ENCODE assay signal across 1 cellular context in genomic region chr16:6280055-6280454, GRCh38.
TF ChIP-seq lines count a peak whose summit lies in the region.

No MANE protein-coding gene starts in this region.

TF ChIP-seq in H1, 55 proteins besides CTCF, POLR2A, EP300 and RAD21 (continued from another document):
- TF ChIP-seq, protein P1, sequence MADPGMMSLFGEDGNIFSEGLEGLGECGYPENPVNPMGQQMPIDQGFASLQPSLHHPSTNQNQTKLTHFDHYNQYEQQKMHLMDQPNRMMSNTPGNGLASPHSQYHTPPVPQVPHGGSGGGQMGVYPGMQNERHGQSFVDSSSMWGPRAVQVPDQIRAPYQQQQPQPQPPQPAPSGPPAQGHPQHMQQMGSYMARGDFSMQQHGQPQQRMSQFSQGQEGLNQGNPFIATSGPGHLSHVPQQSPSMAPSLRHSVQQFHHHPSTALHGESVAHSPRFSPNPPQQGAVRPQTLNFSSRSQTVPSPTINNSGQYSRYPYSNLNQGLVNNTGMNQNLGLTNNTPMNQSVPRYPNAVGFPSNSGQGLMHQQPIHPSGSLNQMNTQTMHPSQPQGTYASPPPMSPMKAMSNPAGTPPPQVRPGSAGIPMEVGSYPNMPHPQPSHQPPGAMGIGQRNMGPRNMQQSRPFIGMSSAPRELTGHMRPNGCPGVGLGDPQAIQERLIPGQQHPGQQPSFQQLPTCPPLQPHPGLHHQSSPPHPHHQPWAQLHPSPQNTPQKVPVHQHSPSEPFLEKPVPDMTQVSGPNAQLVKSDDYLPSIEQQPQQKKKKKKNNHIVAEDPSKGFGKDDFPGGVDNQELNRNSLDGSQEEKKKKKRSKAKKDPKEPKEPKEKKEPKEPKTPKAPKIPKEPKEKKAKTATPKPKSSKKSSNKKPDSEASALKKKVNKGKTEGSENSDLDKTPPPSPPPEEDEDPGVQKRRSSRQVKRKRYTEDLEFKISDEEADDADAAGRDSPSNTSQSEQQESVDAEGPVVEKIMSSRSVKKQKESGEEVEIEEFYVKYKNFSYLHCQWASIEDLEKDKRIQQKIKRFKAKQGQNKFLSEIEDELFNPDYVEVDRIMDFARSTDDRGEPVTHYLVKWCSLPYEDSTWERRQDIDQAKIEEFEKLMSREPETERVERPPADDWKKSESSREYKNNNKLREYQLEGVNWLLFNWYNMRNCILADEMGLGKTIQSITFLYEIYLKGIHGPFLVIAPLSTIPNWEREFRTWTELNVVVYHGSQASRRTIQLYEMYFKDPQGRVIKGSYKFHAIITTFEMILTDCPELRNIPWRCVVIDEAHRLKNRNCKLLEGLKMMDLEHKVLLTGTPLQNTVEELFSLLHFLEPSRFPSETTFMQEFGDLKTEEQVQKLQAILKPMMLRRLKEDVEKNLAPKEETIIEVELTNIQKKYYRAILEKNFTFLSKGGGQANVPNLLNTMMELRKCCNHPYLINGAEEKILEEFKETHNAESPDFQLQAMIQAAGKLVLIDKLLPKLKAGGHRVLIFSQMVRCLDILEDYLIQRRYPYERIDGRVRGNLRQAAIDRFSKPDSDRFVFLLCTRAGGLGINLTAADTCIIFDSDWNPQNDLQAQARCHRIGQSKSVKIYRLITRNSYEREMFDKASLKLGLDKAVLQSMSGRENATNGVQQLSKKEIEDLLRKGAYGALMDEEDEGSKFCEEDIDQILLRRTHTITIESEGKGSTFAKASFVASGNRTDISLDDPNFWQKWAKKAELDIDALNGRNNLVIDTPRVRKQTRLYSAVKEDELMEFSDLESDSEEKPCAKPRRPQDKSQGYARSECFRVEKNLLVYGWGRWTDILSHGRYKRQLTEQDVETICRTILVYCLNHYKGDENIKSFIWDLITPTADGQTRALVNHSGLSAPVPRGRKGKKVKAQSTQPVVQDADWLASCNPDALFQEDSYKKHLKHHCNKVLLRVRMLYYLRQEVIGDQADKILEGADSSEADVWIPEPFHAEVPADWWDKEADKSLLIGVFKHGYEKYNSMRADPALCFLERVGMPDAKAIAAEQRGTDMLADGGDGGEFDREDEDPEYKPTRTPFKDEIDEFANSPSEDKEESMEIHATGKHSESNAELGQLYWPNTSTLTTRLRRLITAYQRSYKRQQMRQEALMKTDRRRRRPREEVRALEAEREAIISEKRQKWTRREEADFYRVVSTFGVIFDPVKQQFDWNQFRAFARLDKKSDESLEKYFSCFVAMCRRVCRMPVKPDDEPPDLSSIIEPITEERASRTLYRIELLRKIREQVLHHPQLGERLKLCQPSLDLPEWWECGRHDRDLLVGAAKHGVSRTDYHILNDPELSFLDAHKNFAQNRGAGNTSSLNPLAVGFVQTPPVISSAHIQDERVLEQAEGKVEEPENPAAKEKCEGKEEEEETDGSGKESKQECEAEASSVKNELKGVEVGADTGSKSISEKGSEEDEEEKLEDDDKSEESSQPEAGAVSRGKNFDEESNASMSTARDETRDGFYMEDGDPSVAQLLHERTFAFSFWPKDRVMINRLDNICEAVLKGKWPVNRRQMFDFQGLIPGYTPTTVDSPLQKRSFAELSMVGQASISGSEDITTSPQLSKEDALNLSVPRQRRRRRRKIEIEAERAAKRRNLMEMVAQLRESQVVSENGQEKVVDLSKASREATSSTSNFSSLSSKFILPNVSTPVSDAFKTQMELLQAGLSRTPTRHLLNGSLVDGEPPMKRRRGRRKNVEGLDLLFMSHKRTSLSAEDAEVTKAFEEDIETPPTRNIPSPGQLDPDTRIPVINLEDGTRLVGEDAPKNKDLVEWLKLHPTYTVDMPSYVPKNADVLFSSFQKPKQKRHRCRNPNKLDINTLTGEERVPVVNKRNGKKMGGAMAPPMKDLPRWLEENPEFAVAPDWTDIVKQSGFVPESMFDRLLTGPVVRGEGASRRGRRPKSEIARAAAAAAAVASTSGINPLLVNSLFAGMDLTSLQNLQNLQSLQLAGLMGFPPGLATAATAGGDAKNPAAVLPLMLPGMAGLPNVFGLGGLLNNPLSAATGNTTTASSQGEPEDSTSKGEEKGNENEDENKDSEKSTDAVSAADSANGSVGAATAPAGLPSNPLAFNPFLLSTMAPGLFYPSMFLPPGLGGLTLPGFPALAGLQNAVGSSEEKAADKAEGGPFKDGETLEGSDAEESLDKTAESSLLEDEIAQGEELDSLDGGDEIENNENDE (IDR thresholded peaks at IDR 0.05; ENCODE audit: insufficient replicate concordance, low read length), result no peak
- TF ChIP-seq POU5F1 (IDR thresholded peaks at IDR 0.05; ENCODE audit: low read depth, low read length), result no peak
- TF ChIP-seq NRF1 (IDR thresholded peaks at IDR 0.05; ENCODE audit: low read depth, low read length), result no peak
- TF ChIP-seq HDAC6 (IDR thresholded peaks at IDR 0.05; ENCODE audit: low read depth, low read length), result no peak
- TF ChIP-seq TAF7 (optimal IDR thresholded peaks at IDR 0.05; ENCODE audit: borderline replicate concordance, low read depth, low read length), result no peak
- TF ChIP-seq RBBP5 (IDR thresholded peaks at IDR 0.05; ENCODE audit: borderline replicate concordance, low read depth, low read length), result no peak
- TF ChIP-seq SUZ12 (IDR thresholded peaks at IDR 0.05; ENCODE audit: low read length), result no peak
- TF ChIP-seq ZNF274 (IDR thresholded peaks at IDR 0.05; ENCODE audit: borderline replicate concordance, extremely low read depth, low read length), result no peak
- no peak for TF ChIP-seq KDM4A (IDR thresholded peaks at IDR 0.05; ENCODE audit: low read depth, low read length, severe bottlenecking)
- no peak for TF ChIP-seq RFX5 (IDR thresholded peaks at IDR 0.05; ENCODE audit: borderline replicate concordance, low read depth, low read length)
- TF ChIP-seq GABPA (IDR thresholded peaks at IDR 0.05; ENCODE audit: borderline replicate concordance, insufficient read depth, low read length), result no peak
- no peak for TF ChIP-seq FOSL1 (IDR thresholded peaks at IDR 0.05; ENCODE audit: insufficient read depth, low read depth, low read length)
